ENCODE assay signal across 18 cellular contexts in the genomic region with DNA sequence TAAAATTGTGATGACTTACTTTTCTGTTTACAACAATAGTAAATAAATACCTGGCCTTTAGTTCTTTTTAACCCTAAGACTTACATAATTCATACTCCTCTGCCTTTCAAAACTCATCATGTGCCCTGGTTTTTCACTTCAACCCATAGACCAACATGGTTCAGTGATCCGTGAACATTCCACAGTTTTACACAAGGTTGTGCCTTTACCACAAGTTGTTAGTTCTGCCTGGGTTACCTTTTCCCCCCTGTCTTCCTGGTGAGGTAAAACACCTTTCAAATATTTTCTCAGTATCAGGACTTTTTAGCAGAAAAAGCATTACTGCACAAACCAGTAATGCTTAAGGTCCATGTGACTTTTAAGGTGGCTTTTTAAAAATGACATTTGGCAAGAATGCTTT.
A peak's percentile ranks its signal among the peaks of the same experiment; 100 is the strongest.
DNase-seq lines count a peak whose midpoint lies in the region; ATAC-seq and TF ChIP-seq lines count a peak whose summit lies in the region.
"Had no signal": no experiment of that assay in that cellular context is flagged by ENCODE, and none has a peak within 500 bp of the region (broad histone marks: within the 10 kb centered on the region; RNA-seq: fewer than 3 reads in every experiment).

No MANE protein-coding gene starts in this region.

- H3K4me1 ChIP-seq in OCI-LY3 (ENCODE audit: low read length) = peaks cover 11% of the 10 kb centered on the region
- no peaks in the 10 kb centered on the region for H3K4me1 ChIP-seq in tibial artery

- peak overlapping the region; percentile 55 to 84 (median 65) for H3K27ac Mint-ChIP-seq in nephron
- H3K27ac Mint-ChIP-seq: CD14-positive monocyte had no signal

- H3K9me3 ChIP-seq in OCI-LY3 (ENCODE audit: insufficient read depth, low read length) = no peaks in the 10 kb centered on the region
- H3K9me3 ChIP-seq in tibial artery = no peaks in the 10 kb centered on the region

- no peaks in the 10 kb centered on the region for H3K79me2 ChIP-seq in OCI-LY3 (ENCODE audit: low read length)

- no peak overlapping the region for H3K9ac ChIP-seq in OCI-LY3 (ENCODE audit: low read length)

- peaks cover 10% of the 10 kb centered on the region for H3K4me1 Mint-ChIP-seq in nephron
- H3K4me1 Mint-ChIP-seq: CD14-positive monocyte had no signal

- no peaks in the 10 kb centered on the region for H3K27me3 Mint-ChIP-seq in nephron (ENCODE audit: low read depth)

- DNase-seq in glomerular visceral epithelial cell (ENCODE audit: extremely low spot score) (peak; percentile 79), tibial artery (no peak), NCI-H2196 (lab: John Stamatoyannopoulos, UW; ENCODE audit: unreplicated experiment) (no peak), coronary artery (ENCODE audit: low spot score) (no peak)
- DNase-seq: AML-193; DMS 273 treated with DMSO at 0.1 percent for 48 hours; DND-41; KBM-7; NCI-H1105; NCI-H2081; NCI-H2171 treated with DMSO at 0.1 percent for 48 hours; NK-92 treated with Interleukin-12 subunit alpha and Interleukin-12 subunit beta, amount 100 ng/mL, for 24 hours; SHP77 had no signal

- no peaks in the 10 kb centered on the region for H3K36me3 Mint-ChIP-seq in nephron (ENCODE audit: low read depth)
- H3K36me3 Mint-ChIP-seq: CD14-positive monocyte had no signal

- no peak for ATAC-seq in GM21576 (IDR thresholded peaks at IDR 0.05; ENCODE audit: unreplicated experiment)

- TF ChIP-seq CTCF in OCI-LY3 (IDR thresholded peaks at IDR 0.05; ENCODE audit: low read depth, low read length) = no peak
- peak in 1 of 3 experiments; percentile 11 for TF ChIP-seq CTCF in nephron (IDR thresholded peaks at IDR 0.05; ENCODE audit: unreplicated experiment in 3 of 3)
- TF ChIP-seq CTCF in tibial artery (IDR thresholded peaks at IDR 0.05) = no peak
- no peak for TF ChIP-seq CTCF in coronary artery (IDR thresholded peaks at IDR 0.05)

- no peak overlapping the region for H3K27ac ChIP-seq in OCI-LY3 (ENCODE audit: low read length)
- H3K27ac ChIP-seq in tibial artery = no peak overlapping the region
- H3K27ac ChIP-seq in coronary artery = no peak overlapping the region

- H3K36me3 ChIP-seq in OCI-LY3 (replicated peaks; ENCODE audit: low read depth, low read length) (no peaks in the 10 kb centered on the region), tibial artery (no peaks in the 10 kb centered on the region)

- 0 out of 2 replicates have a peak overlapping the region, but pooled peaks have one; percentile 2 for H3K4me2 ChIP-seq in OCI-LY3 (ENCODE audit: low read length)

- H3K4me3 ChIP-seq in OCI-LY3 (ENCODE audit: low read length) = no peak overlapping the region
- H3K4me3 ChIP-seq in tibial artery = no peak overlapping the region
- H3K4me3 ChIP-seq in coronary artery = no peak overlapping the region
- H3K4me3 ChIP-seq: SK-N-MC had no signal

- intact Hi-C loops in tibial artery (cut with DNase I; ENCODE audit: low total_unique reads) = no loop called here

- no peak overlapping the region for H3K4me3 Mint-ChIP-seq in nephron
- H3K4me3 Mint-ChIP-seq: CD14-positive monocyte had no signal

- no peak overlapping the region for H2AFZ ChIP-seq in OCI-LY3 (ENCODE audit: low read depth, low read length)

- peaks cover 3% of the 10 kb centered on the region for H3K9me3 Mint-ChIP-seq in nephron

- no peaks in the 10 kb centered on the region for H3K27me3 ChIP-seq in OCI-LY3 (ENCODE audit: low read depth, low read length)
- no peaks in the 10 kb centered on the region for H3K27me3 ChIP-seq in tibial artery

- no peaks in the 10 kb centered on the region for H4K20me1 ChIP-seq in OCI-LY3 (ENCODE audit: insufficient read depth, low read length)
